Comparison of ENCODE assay signal across 7 cellular contexts in the genomic region with DNA sequence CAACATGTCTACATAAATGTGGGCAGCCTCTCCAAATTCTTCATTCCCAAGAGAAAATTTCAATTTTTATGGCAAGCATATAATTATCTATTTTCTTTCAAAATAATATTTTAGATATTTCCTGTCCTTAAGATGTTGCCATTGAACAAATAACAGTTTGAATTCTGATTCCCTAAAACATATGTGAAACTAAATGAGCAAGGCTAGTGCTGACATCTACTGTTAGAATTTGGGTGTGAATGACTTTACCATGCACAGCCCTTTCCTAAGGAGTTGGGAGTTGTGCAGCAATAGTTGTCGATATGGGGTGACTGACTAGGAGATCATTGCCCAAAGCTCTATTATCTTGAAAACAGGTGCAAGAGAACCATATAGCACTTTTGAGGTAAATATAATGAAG.
A peak's percentile ranks its signal among the peaks of the same experiment; 100 is the strongest.
DNase-seq lines count a peak whose midpoint lies in the region; TF ChIP-seq lines count a peak whose summit lies in the region.

No MANE protein-coding gene starts in this region.

- peak; percentile 73 for TF ChIP-seq CTCF in LNCAP (IDR thresholded peaks at IDR 0.05)

- DNase-seq in EL, result peak; percentile 62
- DNase-seq in astrocyte of the hippocampus (ENCODE audit: low read depth, low spot score), result peak; percentile 66
- peak; percentile 59 for DNase-seq in inferior parietal cortex (ENCODE audit: extremely low spot score)
- no peak for DNase-seq in activated naive CD4-positive, alpha-beta T cell (lab: John Stamatoyannopoulos, UW)
- DNase-seq in T-helper 9 cell, result no peak
- DNase-seq in retina, result no peak

Comparison
In these comparisons a context has a peak if more than half of its experiments do, and no peak if none do; other contexts are left out.
1. DNase-seq: peak in EL (single experiment), astrocyte of the hippocampus (single experiment) and inferior parietal cortex (single experiment); none in activated naive CD4-positive, alpha-beta T cell (0 of 4), T-helper 9 cell (single experiment) and retina (single experiment).